1 cellular context compared by ENCODE assay signal in the genomic region with DNA sequence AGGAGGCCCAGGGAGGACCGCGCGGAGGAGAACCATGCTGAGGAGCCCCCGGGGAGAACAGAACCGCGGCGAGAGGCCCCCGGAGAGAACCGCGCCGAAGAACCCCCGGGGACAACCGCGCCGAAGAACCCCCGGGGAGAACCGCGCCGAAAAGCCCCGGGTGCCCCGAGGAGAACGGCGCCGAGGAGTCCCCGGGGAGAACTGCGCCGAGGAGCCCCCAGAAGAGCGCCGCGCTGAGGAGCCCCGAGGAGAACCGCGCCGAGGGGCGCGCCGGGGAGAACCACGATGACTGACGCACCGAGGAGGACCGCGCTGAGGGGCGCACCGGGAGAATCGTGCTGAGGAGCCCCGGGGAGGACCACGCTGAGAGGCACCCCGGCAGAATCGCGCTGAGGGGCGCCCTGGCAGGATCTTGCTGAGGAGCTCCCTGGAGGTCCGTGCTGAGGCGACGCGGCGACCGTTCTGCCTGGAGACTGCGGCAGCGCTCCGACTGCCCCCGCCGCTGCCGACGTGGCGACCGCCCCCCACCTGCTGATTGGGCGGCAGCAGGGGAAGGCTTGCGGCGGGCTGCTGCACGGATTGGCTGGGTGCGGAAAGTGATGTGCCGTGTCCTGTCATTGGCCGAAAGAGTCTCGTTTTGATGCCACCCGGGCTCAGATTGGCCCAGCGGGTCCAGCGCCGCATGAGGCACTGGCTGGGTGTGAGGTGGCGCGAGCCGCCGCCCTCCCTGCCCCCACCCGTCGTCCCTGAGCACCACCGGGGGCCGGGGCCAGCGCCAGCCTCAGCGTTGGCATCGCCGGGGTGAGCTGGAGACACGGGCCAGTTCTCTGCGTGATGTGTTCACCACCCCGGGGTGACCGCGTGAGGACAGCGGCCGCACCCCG.
A peak's percentile ranks its signal among the peaks of the same experiment; 100 is the strongest.
TF ChIP-seq lines count a peak whose summit lies in the region.

A gene (minus strand): TSS at position 464 of the 884 bp plus-strand sequence.

TF ChIP-seq in K562, 482 proteins besides CTCF, POLR2A, EP300 and RAD21 (continued from another document and continues in another):
- TF ChIP-seq, protein P1, sequence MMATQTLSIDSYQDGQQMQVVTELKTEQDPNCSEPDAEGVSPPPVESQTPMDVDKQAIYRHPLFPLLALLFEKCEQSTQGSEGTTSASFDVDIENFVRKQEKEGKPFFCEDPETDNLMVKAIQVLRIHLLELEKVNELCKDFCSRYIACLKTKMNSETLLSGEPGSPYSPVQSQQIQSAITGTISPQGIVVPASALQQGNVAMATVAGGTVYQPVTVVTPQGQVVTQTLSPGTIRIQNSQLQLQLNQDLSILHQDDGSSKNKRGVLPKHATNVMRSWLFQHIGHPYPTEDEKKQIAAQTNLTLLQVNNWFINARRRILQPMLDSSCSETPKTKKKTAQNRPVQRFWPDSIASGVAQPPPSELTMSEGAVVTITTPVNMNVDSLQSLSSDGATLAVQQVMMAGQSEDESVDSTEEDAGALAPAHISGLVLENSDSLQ (IDR thresholded peaks at IDR 0.05): peak; percentile 63
- peak; percentile 68 for TF ChIP-seq PRPF4 (IDR thresholded peaks at IDR 0.05; ENCODE audit: insufficient read depth, low read depth, low read length, poor library complexity, severe bottlenecking)
- no peak for TF ChIP-seq TOE1 (IDR thresholded peaks at IDR 0.05; ENCODE audit: borderline replicate concordance)
- peak; percentile 87; the same call in 1 of the 2 replicates for TF ChIP-seq TOE1 (CRISPR knock-in tag; IDR thresholded peaks at IDR 0.05; ENCODE audit: borderline replicate concordance, low read depth)
- peak; percentile 57 to 66 for TF ChIP-seq NRF1 (conservative IDR thresholded peaks at IDR 0.05 in 1 of 2, IDR thresholded peaks at IDR 0.05 in 1 of 2)
- TF ChIP-seq MIER1 (IDR thresholded peaks at IDR 0.05; ENCODE audit: low read depth): no peak
- no peak for TF ChIP-seq ZNF408 (CRISPR knock-in tag; IDR thresholded peaks at IDR 0.05; ENCODE audit: low read depth)
- TF ChIP-seq ZBTB7A (IDR thresholded peaks at IDR 0.05; ENCODE audit: borderline replicate concordance, control insufficient read depth, low read depth, low read length): peak; percentile 46; the same call in 1 of the 2 replicates
- TF ChIP-seq ZNF764 (CRISPR knock-in tag; IDR thresholded peaks at IDR 0.05; ENCODE audit: low read depth): no peak
- TF ChIP-seq ZNF140 (CRISPR knock-in tag; IDR thresholded peaks at IDR 0.05): no peak
- TF ChIP-seq GTF2F1 (IDR thresholded peaks at IDR 0.05; ENCODE audit: low read depth, low read length): peak; percentile 86; the same call in 1 of the 2 replicates
- TF ChIP-seq MCM2 (IDR thresholded peaks at IDR 0.05; ENCODE audit: low read depth): no peak
- TF ChIP-seq, protein P2, sequence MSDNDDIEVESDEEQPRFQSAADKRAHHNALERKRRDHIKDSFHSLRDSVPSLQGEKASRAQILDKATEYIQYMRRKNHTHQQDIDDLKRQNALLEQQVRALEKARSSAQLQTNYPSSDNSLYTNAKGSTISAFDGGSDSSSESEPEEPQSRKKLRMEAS (CRISPR knock-in tag; IDR thresholded peaks at IDR 0.05): peak; percentile 88
- peak; percentile 45 to 95; a peak in 2 of 4 replicates for TF ChIP-seq NONO (IDR thresholded peaks at IDR 0.05; ENCODE audit: low read depth in 2 of 2, low read length in 1 of 2)
- TF ChIP-seq, protein P3, sequence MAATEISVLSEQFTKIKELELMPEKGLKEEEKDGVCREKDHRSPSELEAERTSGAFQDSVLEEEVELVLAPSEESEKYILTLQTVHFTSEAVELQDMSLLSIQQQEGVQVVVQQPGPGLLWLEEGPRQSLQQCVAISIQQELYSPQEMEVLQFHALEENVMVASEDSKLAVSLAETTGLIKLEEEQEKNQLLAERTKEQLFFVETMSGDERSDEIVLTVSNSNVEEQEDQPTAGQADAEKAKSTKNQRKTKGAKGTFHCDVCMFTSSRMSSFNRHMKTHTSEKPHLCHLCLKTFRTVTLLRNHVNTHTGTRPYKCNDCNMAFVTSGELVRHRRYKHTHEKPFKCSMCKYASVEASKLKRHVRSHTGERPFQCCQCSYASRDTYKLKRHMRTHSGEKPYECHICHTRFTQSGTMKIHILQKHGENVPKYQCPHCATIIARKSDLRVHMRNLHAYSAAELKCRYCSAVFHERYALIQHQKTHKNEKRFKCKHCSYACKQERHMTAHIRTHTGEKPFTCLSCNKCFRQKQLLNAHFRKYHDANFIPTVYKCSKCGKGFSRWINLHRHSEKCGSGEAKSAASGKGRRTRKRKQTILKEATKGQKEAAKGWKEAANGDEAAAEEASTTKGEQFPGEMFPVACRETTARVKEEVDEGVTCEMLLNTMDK (IDR thresholded peaks at IDR 0.05; ENCODE audit: borderline replicate concordance, insufficient read depth, low read depth, low read length, poor library complexity, severe bottlenecking): peak; percentile 45
- no peak for TF ChIP-seq ZZZ3 (IDR thresholded peaks at IDR 0.05)
- peak in 1 of 2 experiments; percentile 43; a peak in 1 of 4 replicates for TF ChIP-seq SRF (CRISPR knock-in tag; IDR thresholded peaks at IDR 0.05)
- TF ChIP-seq CTBP1 (IDR thresholded peaks at IDR 0.05; ENCODE audit: borderline replicate concordance): peak; percentile 82
- peak; percentile 25 for TF ChIP-seq RBBP5 (IDR thresholded peaks at IDR 0.05; ENCODE audit: borderline replicate concordance, insufficient read depth, low read length, poor library complexity, severe bottlenecking)
- TF ChIP-seq, protein P4, sequence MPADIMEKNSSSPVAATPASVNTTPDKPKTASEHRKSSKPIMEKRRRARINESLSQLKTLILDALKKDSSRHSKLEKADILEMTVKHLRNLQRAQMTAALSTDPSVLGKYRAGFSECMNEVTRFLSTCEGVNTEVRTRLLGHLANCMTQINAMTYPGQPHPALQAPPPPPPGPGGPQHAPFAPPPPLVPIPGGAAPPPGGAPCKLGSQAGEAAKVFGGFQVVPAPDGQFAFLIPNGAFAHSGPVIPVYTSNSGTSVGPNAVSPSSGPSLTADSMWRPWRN (IDR thresholded peaks at IDR 0.05; ENCODE audit: low read depth): peak; percentile 19; the same call in 1 of the 2 replicates
- TF ChIP-seq ZFP1 (CRISPR knock-in tag; IDR thresholded peaks at IDR 0.05): no peak
- TF ChIP-seq ZNF311 (CRISPR knock-in tag; IDR thresholded peaks at IDR 0.05): no peak
- no peak for TF ChIP-seq NFXL1 (CRISPR knock-in tag; IDR thresholded peaks at IDR 0.05)
- TF ChIP-seq CCNT2 (IDR thresholded peaks at IDR 0.05; ENCODE audit: borderline replicate concordance, extremely low read depth, insufficient read length, low read depth, low read length): peak; percentile 78
- TF ChIP-seq, protein P5, sequence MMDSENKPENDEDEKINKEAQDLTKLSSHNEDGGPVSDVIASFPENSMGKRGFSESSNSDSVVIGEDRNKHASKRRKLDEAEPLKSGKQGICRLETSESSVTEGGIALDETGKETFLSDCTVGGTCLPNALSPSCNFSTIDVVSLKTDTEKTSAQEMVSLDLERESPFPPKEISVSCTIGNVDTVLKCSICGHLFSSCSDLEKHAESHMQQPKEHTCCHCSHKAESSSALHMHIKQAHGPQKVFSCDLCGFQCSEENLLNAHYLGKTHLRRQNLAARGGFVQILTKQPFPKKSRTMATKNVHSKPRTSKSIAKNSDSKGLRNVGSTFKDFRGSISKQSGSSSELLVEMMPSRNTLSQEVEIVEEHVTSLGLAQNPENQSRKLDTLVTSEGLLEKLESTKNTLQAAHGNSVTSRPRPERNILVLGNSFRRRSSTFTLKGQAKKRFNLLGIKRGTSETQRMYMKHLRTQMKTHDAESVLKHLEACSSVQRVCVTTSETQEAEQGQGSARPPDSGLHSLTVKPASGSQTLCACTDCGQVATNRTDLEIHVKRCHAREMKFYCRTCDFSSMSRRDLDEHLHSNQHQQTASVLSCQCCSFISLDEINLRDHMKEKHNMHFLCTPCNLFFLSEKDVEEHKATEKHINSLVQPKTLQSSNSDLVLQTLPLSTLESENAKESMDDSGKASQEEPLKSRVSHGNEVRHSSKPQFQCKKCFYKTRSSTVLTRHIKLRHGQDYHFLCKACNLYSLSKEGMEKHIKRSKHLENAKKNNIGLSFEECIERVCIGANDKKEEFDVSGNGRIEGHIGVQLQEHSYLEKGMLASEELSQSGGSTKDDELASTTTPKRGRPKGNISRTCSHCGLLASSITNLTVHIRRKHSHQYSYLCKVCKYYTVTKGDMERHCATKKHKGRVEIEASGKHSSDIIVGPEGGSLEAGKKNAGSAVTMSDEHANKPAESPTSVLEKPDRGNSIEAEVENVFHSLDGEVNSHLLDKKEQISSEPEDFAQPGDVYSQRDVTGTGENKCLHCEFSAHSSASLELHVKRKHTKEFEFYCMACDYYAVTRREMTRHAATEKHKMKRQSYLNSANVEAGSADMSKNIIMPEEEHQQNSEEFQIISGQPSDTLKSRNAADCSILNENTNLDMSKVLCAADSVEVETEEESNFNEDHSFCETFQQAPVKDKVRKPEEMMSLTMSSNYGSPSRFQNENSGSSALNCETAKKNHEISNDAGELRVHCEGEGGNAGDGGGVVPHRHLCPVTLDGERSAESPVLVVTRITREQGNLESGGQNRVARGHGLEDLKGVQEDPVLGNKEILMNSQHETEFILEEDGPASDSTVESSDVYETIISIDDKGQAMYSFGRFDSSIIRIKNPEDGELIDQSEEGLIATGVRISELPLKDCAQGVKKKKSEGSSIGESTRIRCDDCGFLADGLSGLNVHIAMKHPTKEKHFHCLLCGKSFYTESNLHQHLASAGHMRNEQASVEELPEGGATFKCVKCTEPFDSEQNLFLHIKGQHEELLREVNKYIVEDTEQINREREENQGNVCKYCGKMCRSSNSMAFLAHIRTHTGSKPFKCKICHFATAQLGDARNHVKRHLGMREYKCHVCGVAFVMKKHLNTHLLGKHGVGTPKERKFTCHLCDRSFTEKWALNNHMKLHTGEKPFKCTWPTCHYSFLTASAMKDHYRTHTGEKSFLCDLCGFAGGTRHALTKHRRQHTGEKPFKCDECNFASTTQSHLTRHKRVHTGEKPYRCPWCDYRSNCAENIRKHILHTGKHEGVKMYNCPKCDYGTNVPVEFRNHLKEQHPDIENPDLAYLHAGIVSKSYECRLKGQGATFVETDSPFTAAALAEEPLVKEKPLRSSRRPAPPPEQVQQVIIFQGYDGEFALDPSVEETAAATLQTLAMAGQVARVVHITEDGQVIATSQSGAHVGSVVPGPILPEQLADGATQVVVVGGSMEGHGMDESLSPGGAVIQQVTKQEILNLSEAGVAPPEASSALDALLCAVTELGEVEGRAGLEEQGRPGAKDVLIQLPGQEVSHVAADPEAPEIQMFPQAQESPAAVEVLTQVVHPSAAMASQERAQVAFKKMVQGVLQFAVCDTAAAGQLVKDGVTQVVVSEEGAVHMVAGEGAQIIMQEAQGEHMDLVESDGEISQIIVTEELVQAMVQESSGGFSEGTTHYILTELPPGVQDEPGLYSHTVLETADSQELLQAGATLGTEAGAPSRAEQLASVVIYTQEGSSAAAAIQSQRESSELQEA (IDR thresholded peaks at IDR 0.05; ENCODE audit: low read depth): no peak
- peak; percentile 96 for TF ChIP-seq SUPT5H (IDR thresholded peaks at IDR 0.05)
- TF ChIP-seq SNIP1 (IDR thresholded peaks at IDR 0.05; ENCODE audit: low read depth): no peak
- TF ChIP-seq ETV5 (CRISPR knock-in tag; IDR thresholded peaks at IDR 0.05; ENCODE audit: low read depth): 0 out of 2 replicates have a peak, but pooled peaks have one; percentile 14
- peak; percentile 82; the same call in 1 of the 2 replicates for TF ChIP-seq PML (IDR thresholded peaks at IDR 0.05; ENCODE audit: low read length)
- peak; percentile 72 for TF ChIP-seq CHD1 (IDR thresholded peaks at IDR 0.05; ENCODE audit: low read length)
- TF ChIP-seq ZNF583 (CRISPR knock-in tag; IDR thresholded peaks at IDR 0.05): no peak
- TF ChIP-seq, protein P6, sequence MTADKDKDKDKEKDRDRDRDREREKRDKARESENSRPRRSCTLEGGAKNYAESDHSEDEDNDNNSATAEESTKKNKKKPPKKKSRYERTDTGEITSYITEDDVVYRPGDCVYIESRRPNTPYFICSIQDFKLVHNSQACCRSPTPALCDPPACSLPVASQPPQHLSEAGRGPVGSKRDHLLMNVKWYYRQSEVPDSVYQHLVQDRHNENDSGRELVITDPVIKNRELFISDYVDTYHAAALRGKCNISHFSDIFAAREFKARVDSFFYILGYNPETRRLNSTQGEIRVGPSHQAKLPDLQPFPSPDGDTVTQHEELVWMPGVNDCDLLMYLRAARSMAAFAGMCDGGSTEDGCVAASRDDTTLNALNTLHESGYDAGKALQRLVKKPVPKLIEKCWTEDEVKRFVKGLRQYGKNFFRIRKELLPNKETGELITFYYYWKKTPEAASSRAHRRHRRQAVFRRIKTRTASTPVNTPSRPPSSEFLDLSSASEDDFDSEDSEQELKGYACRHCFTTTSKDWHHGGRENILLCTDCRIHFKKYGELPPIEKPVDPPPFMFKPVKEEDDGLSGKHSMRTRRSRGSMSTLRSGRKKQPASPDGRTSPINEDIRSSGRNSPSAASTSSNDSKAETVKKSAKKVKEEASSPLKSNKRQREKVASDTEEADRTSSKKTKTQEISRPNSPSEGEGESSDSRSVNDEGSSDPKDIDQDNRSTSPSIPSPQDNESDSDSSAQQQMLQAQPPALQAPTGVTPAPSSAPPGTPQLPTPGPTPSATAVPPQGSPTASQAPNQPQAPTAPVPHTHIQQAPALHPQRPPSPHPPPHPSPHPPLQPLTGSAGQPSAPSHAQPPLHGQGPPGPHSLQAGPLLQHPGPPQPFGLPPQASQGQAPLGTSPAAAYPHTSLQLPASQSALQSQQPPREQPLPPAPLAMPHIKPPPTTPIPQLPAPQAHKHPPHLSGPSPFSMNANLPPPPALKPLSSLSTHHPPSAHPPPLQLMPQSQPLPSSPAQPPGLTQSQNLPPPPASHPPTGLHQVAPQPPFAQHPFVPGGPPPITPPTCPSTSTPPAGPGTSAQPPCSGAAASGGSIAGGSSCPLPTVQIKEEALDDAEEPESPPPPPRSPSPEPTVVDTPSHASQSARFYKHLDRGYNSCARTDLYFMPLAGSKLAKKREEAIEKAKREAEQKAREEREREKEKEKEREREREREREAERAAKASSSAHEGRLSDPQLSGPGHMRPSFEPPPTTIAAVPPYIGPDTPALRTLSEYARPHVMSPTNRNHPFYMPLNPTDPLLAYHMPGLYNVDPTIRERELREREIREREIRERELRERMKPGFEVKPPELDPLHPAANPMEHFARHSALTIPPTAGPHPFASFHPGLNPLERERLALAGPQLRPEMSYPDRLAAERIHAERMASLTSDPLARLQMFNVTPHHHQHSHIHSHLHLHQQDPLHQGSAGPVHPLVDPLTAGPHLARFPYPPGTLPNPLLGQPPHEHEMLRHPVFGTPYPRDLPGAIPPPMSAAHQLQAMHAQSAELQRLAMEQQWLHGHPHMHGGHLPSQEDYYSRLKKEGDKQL (CRISPR knock-in tag; IDR thresholded peaks at IDR 0.05; ENCODE audit: borderline replicate concordance): 0 out of 2 replicates have a peak, but pooled peaks have one; percentile 23
- TF ChIP-seq, protein P7, sequence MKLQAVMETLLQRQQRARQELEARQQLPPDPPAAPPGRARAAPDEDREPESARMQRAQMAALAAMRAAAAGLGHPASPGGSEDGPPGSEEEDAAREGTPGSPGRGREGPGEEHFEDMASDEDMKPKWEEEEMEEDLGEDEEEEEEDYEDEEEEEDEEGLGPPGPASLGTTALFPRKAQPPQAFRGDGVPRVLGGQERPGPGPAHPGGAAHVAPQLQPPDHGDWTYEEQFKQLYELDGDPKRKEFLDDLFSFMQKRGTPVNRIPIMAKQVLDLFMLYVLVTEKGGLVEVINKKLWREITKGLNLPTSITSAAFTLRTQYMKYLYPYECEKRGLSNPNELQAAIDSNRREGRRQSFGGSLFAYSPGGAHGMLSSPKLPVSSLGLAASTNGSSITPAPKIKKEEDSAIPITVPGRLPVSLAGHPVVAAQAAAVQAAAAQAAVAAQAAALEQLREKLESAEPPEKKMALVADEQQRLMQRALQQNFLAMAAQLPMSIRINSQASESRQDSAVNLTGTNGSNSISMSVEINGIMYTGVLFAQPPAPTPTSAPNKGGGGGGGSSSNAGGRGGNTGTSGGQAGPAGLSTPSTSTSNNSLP (IDR thresholded peaks at IDR 0.05; ENCODE audit: borderline replicate concordance, low read depth, low read length): no peak
- no peak for TF ChIP-seq PTTG1 (tag; IDR thresholded peaks at IDR 0.05; ENCODE audit: low read depth)
- peak; percentile 74; the same call in 1 of the 2 replicates for TF ChIP-seq FOXP1 (CRISPR knock-in tag; IDR thresholded peaks at IDR 0.05)
- TF ChIP-seq SIN3B (IDR thresholded peaks at IDR 0.05; ENCODE audit: low read depth): 0 out of 2 replicates have a peak, but pooled peaks have one; percentile 31
- no peak for TF ChIP-seq KDM1A (IDR thresholded peaks at IDR 0.05)
